Comparison of ENCODE assay signal across 21 cellular contexts in the genomic region with DNA sequence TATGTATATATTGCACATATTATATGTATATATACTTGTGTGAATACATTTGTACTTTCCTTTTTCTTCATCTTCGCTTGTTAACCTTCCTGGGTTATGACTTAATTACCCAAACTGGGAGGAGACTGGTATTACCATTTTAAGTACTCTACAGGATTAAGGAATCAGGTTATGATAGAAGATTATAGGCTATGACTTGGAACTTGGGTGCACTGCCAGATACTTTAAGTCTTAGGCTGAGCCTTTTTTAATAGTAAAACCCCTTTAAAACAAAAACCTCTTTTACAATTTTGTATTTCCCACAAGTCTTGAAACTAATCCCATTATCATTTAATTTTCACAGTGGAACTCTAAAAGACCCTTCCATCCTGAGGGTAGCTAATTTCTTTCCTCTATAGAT.
"Had no signal": no experiment of that assay in that cellular context is flagged by ENCODE, and none has a peak within 500 bp of the region (broad histone marks: within the 10 kb centered on the region; RNA-seq: fewer than 3 reads in every experiment).

No MANE protein-coding gene starts in this region.

- H3K9me3 Mint-ChIP-seq: activated CD4-positive, alpha-beta T cell treated with anti-CD3 and anti-CD28 coated beads, Interleukin-2, amount 10 ng/mL, durations not matched to agents 7 days and 5 days; activated naive CD4-positive, alpha-beta T cell treated with anti-CD3 and anti-CD28 coated beads for 36 hours; naive B cell; neural progenitor cell; stimulated activated memory B cell treated with anti-CD40 and anti-IgM and Interleukin-4, amounts not matched to agents 10 μg/mL and 1 μg/mL and 100 μg/mL, for 72 hours; T-helper 2 cell treated with Interferon-gamma antibody and Interleukin-4, amounts not matched to agents 5 μg/mL and 100 μg/mL, for 36 hours had no signal

- H3K27me3 ChIP-seq: heart right ventricle, neural progenitor cell, sigmoid colon, testis, uterus had no signal

- H3K27ac Mint-ChIP-seq: activated CD4-positive, alpha-beta T cell treated with anti-CD3 and anti-CD28 coated beads, Interleukin-2, amount 10 ng/mL, durations not matched to agents 7 days and 5 days; activated naive CD4-positive, alpha-beta T cell treated with anti-CD3 and anti-CD28 coated beads for 36 hours; neural progenitor cell; stimulated activated memory B cell treated with anti-CD40 and anti-IgM and Interleukin-4, amounts not matched to agents 10 μg/mL and 1 μg/mL and 100 μg/mL, for 72 hours; T-helper 2 cell treated with Interferon-gamma antibody and Interleukin-4, amounts not matched to agents 5 μg/mL and 100 μg/mL, for 36 hours had no signal

- ATAC-seq: heart right ventricle; left lobe of liver; lower lobe of right lung; stimulated activated memory B cell treated with anti-CD40 and anti-IgM and Interleukin-4, amounts not matched to agents 10 μg/mL and 1 μg/mL and 100 μg/mL, for 72 hours had no signal

- H3K36me3 ChIP-seq: uterus had no signal

- H3K9ac ChIP-seq: neural progenitor cell had no signal

- H3K4me3 Mint-ChIP-seq: activated CD4-positive, alpha-beta T cell treated with anti-CD3 and anti-CD28 coated beads, Interleukin-2, amount 10 ng/mL, durations not matched to agents 7 days and 5 days; activated naive CD4-positive, alpha-beta T cell treated with anti-CD3 and anti-CD28 coated beads for 36 hours; naive B cell; neural progenitor cell; stimulated activated memory B cell treated with anti-CD40 and anti-IgM and Interleukin-4, amounts not matched to agents 10 μg/mL and 1 μg/mL and 100 μg/mL, for 72 hours; T-helper 2 cell treated with Interferon-gamma antibody and Interleukin-4, amounts not matched to agents 5 μg/mL and 100 μg/mL, for 36 hours had no signal

- H3K27me3 Mint-ChIP-seq: activated CD4-positive, alpha-beta T cell treated with anti-CD3 and anti-CD28 coated beads, Interleukin-2, amount 10 ng/mL, durations not matched to agents 7 days and 5 days; naive B cell; stimulated activated memory B cell treated with anti-CD40 and anti-IgM and Interleukin-4, amounts not matched to agents 10 μg/mL and 1 μg/mL and 100 μg/mL, for 72 hours had no signal

- H3K9me3 ChIP-seq: heart right ventricle, lower lobe of right lung, sigmoid colon, testis, uterus had no signal

- H3K4me1 ChIP-seq: uterus had no signal

- DNase-seq: activated CD4-positive, alpha-beta T cell treated with anti-CD3 and anti-CD28 coated beads, Interleukin-2, amount 10 ng/mL, durations not matched to agents 7 days and 5 days; activated CD4-positive, CD25-positive, alpha-beta regulatory T cell treated with anti-CD3 and anti-CD28 coated beads, Interleukin-2, amount 50 U/mL, for 72 hours; activated effector memory CD4-positive, alpha-beta T cell treated with Interleukin-2 at 50 U/mL for 16 hours; activated naive CD4-positive, alpha-beta T cell treated with anti-CD3 and anti-CD28 coated beads for 36 hours; activated T-cell treated with anti-CD3 and anti-CD28 coated beads, Interleukin-2, amount 50 U/mL, for 48 hours; effector CD4-positive, alpha-beta T cell; heart right ventricle; kidney; lower lobe of right lung; mesendoderm; naive B cell; sigmoid colon; stimulated activated CD4-positive, alpha-beta T cell treated with anti-CD3 and anti-CD28 coated beads, Interleukin-15, amount 100 ng/mL, for 24 hours; testis; trophoblast cell; uterus had no signal

- H3K4me2 ChIP-seq: neural progenitor cell, smooth muscle cell had no signal

- H3K4me3 ChIP-seq: heart right ventricle, lower lobe of right lung, neural progenitor cell, sigmoid colon, smooth muscle cell, testis, uterus had no signal

- H2AFZ ChIP-seq: neural progenitor cell had no signal
